ENCODE assay signal across 9 cellular contexts in genomic region chr14:38207830-38208815, GRCh38. TPM values are rescaled to one million over a fixed set of nuclear protein-coding genes. Genes with fewer than 3 reads are reported as not detected.
DNase-seq lines count a peak whose midpoint lies in the region; ATAC-seq and TF ChIP-seq lines count a peak whose summit lies in the region.
"Had no signal": no experiment of that assay in that cellular context is flagged by ENCODE, and none has a peak within 500 bp of the region (broad histone marks: within the 10 kb centered on the region; RNA-seq: fewer than 3 reads in every experiment).

Gene SSTR1, plus strand, starts transcription at chr14:38207904. Its CDS starts 1,486 bp downstream, at chr14:38209390.

- H3K36me3 ChIP-seq in uterus, result no peaks in the 10 kb centered on the region

- no peak within 1 kb of the TSS for H3K27ac ChIP-seq in coronary artery
- H3K27ac ChIP-seq in uterus, result no peak within 1 kb of the TSS

- H3K9me3 Mint-ChIP-seq in activated naive CD4-positive, alpha-beta T cell treated with anti-CD3 and anti-CD28 coated beads, Interleukin-2, amount 10 ng/mL, durations not matched to agents 7 days and 5 days, result no peaks in the 10 kb centered on the region

- no peak for TF ChIP-seq POLR2A in uterus (IDR thresholded peaks at IDR 0.05)

- peaks cover 18% of the 10 kb centered on the region for H3K4me1 Mint-ChIP-seq in activated naive CD4-positive, alpha-beta T cell treated with anti-CD3 and anti-CD28 coated beads, Interleukin-2, amount 10 ng/mL, durations not matched to agents 7 days and 5 days
- H3K4me1 Mint-ChIP-seq: IgD-negative memory B cell had no signal

- no peak for TF ChIP-seq CTCF in coronary artery (IDR thresholded peaks at IDR 0.05)
- TF ChIP-seq CTCF in uterus (IDR thresholded peaks at IDR 0.05), result no peak

- no peak within 1 kb of the TSS for H3K27ac Mint-ChIP-seq in activated naive CD4-positive, alpha-beta T cell treated with anti-CD3 and anti-CD28 coated beads, Interleukin-2, amount 10 ng/mL, durations not matched to agents 7 days and 5 days
- H3K27ac Mint-ChIP-seq: IgD-negative memory B cell had no signal

- no peak for ATAC-seq in HG02759 (IDR thresholded peaks at IDR 0.05; ENCODE audit: unreplicated experiment)

- no peaks in the 10 kb centered on the region for H3K27me3 ChIP-seq in uterus

- H3K36me3 Mint-ChIP-seq in activated naive CD4-positive, alpha-beta T cell treated with anti-CD3 and anti-CD28 coated beads, Interleukin-2, amount 10 ng/mL, durations not matched to agents 7 days and 5 days, result no peaks in the 10 kb centered on the region

- intact Hi-C loops in uterus (cut with DNase I; ENCODE audit: low total_unique reads), result no loop called here

- CTCF ChIA-PET in activated naive CD4-positive, alpha-beta T cell treated with anti-CD3 and anti-CD28 coated beads, Interleukin-2, amount 10 ng/mL, durations not matched to agents 7 days and 5 days (lab: Charles Lee), result interaction anchor here (1.3 kb wide), 1 partner anchor 9 kb away, joined by 6 read pairs; no protein-coding TSS in a partner anchor

- no peak for DNase-seq in activated naive CD4-positive, alpha-beta T cell treated with anti-CD3 and anti-CD28 coated beads, Interleukin-2, amount 10 ng/mL, durations not matched to agents 7 days and 5 days
- no peak for DNase-seq in activated naive CD4-positive, alpha-beta T cell treated with Interleukin-2 at 50 U/mL for 16 hours
- DNase-seq in coronary artery (ENCODE audit: low spot score) (no peak), lung microvascular endothelial cell (ENCODE audit: low read depth in 2 of 2) (peak; percentile 6 to 13), uterus (no peak), SK-N-DZ (ENCODE audit: low spot score) (no peak), NCI-H1694 (lab: John Stamatoyannopoulos, UW) (no peak)

- H3K4me3 ChIP-seq in coronary artery (peak within 1 kb of the TSS; percentile 66), uterus (peak within 1 kb of the TSS; percentile 4 to 8)

- H3K4me3 Mint-ChIP-seq in activated naive CD4-positive, alpha-beta T cell treated with anti-CD3 and anti-CD28 coated beads, Interleukin-2, amount 10 ng/mL, durations not matched to agents 7 days and 5 days, result peak within 1 kb of the TSS; percentile 26

- no peaks in the 10 kb centered on the region for H3K9me3 ChIP-seq in uterus

- H3K27me3 Mint-ChIP-seq in activated naive CD4-positive, alpha-beta T cell treated with anti-CD3 and anti-CD28 coated beads, Interleukin-2, amount 10 ng/mL, durations not matched to agents 7 days and 5 days, result peaks cover 71% of the 10 kb centered on the region

- H3K4me1 ChIP-seq in uterus, result peaks cover 0 to 17% of the 10 kb centered on the region in 2 donors

RNA-seq across cellular contexts. Expression of gene SSTR1, which starts in this region (rescaled TPM):
- total RNA-seq in lung microvascular endothelial cell (under 0.01 TPM in 2 replicates), uterus (1 to 10 TPM; 1.2 to 2.7 (median 1.7) TPM)
- not detected in 2 replicates for polyA plus RNA-seq in SK-N-DZ (2014; cell fraction: cytosol; rRNA removed)
- not detected in 2 replicates for polyA plus RNA-seq in SK-N-DZ (2014; cell fraction: nucleus; rRNA removed)
- polyA plus RNA-seq: IgD-negative memory B cell had no signal

Comparison
In these comparisons a context has a peak if more than half of its experiments do, and no peak if none do; other contexts are left out.
1. Peak in DNase-seq in lung microvascular endothelial cell; RNA of the gene not detected or under 1 TPM.